ENCODE assay signal across 1 cellular context in genomic region chr17:78366109-78366848, GRCh38.
TF ChIP-seq lines count a peak whose summit lies in the region.

No MANE protein-coding gene starts in this region.

TF ChIP-seq in GM23338, 12 proteins besides CTCF, POLR2A, EP300 and RAD21 (continued from another document):
- TF ChIP-seq REST (IDR thresholded peaks at IDR 0.05; ENCODE audit: unreplicated experiment) = no peak
- TF ChIP-seq EZH2phosphoT487 (IDR thresholded peaks at IDR 0.05; ENCODE audit: unreplicated experiment) = no peak
- TF ChIP-seq JUNB (IDR thresholded peaks at IDR 0.05; ENCODE audit: unreplicated experiment) = no peak
- no peak for TF ChIP-seq CREB1 (CRISPR knock-in tag; IDR thresholded peaks at IDR 0.05; ENCODE audit: low read depth)
- TF ChIP-seq ZNF462 (CRISPR knock-in tag; IDR thresholded peaks at IDR 0.05) = no peak
